9 cellular contexts compared by ENCODE assay signal in the genomic region with DNA sequence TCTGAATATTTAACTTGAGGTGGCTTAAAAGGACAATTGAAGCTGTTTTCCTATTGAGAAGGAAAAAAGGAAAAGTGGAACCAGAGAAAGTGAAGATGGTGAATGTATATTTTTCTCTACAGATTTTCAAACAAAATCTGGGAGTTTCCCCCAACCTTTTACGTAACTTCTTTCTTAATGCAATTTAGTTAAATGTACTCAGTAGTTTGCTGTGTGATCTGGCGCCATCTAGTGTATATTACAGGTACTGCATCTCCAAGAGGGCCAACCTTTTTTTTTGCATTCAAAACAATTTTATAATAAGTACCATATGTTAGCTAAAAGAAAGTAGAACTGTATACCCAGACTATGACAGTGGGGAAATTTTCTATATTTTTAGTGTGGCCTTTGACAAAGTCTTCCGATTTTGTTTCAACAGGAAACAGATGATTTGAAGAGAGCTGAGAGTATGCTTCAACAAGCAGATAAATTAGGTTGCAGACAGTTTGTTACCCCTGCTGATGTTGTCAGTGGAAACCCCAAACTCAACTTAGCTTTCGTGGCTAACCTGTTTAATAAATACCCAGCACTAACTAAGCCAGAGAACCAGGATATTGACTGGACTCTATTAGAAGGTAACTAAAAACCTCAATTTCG.
DNase-seq lines count a peak whose midpoint lies in the region; ATAC-seq, FAIRE-seq and TF ChIP-seq lines count a peak whose summit lies in the region.
"Had no signal": no experiment of that assay in that cellular context is flagged by ENCODE, and none has a peak within 500 bp of the region (broad histone marks: within the 10 kb centered on the region; RNA-seq: fewer than 3 reads in every experiment).

No MANE protein-coding gene starts in this region.

- H3K4me1 ChIP-seq in lung (ENCODE audit: control insufficient read depth in 2 of 2, insufficient read depth in 2 of 2, low read length in 2 of 2): no peaks in the 10 kb centered on the region
- peaks cover 4% of the 10 kb centered on the region for H3K4me1 ChIP-seq in upper lobe of right lung

- WGBS in lung, 2 donors: 24 to 33% methylated on average over 5 of the region's 5 CpGs

- H3K9me3 Mint-ChIP-seq in activated CD8-positive, alpha-beta memory T cell treated with anti-CD3 and anti-CD28 coated beads, Interleukin-2, amount 10 ng/mL, durations not matched to agents 7 days and 5 days (ENCODE audit: low read depth): no peaks in the 10 kb centered on the region
- H3K9me3 Mint-ChIP-seq: central memory CD8-positive, alpha-beta T cell had no signal

- H3K4me1 Mint-ChIP-seq in activated CD8-positive, alpha-beta memory T cell treated with anti-CD3 and anti-CD28 coated beads, Interleukin-2, amount 10 ng/mL, durations not matched to agents 7 days and 5 days: no peaks in the 10 kb centered on the region
- H3K4me1 Mint-ChIP-seq: central memory CD8-positive, alpha-beta T cell had no signal

- no peak overlapping the region for H3K4me3 Mint-ChIP-seq in activated CD8-positive, alpha-beta memory T cell treated with anti-CD3 and anti-CD28 coated beads, Interleukin-2, amount 10 ng/mL, durations not matched to agents 7 days and 5 days
- H3K4me3 Mint-ChIP-seq: central memory CD8-positive, alpha-beta T cell had no signal

- H3K36me3 ChIP-seq in lung (ENCODE audit: control insufficient read depth in 2 of 2, insufficient read depth in 2 of 2, low read length in 2 of 2) (no peaks in the 10 kb centered on the region), upper lobe of right lung (peaks cover 49% of the 10 kb centered on the region)

- no peaks in the 10 kb centered on the region for H3K27me3 ChIP-seq in lung (ENCODE audit: control insufficient read depth, insufficient read depth)
- no peaks in the 10 kb centered on the region for H3K27me3 ChIP-seq in upper lobe of right lung

- CTCF ChIA-PET in activated CD8-positive, alpha-beta memory T cell treated with anti-CD3 and anti-CD28 coated beads, Interleukin-2, amount 10 ng/mL, durations not matched to agents 7 days and 5 days (lab: Charles Lee): interaction anchor here (1.7 to 2.6 kb wide), 2 partner anchors 312 to 315 kb away, joined by 4 to 12 read pairs; no protein-coding TSS in a partner anchor

- ATAC-seq in activated CD8-positive, alpha-beta memory T cell treated with anti-CD3 and anti-CD28 coated beads, Interleukin-2, amount 10 ng/mL, durations not matched to agents 7 days and 5 days: no peak
- ATAC-seq in lung (ENCODE audit: insufficient read depth, low FRiP score): no peak
- peak; percentile 71 for ATAC-seq in upper lobe of right lung
- no peak for ATAC-seq in GM19023 (IDR thresholded peaks at IDR 0.05; ENCODE audit: unreplicated experiment)

- no peaks in the 10 kb centered on the region for H3K36me3 Mint-ChIP-seq in activated CD8-positive, alpha-beta memory T cell treated with anti-CD3 and anti-CD28 coated beads, Interleukin-2, amount 10 ng/mL, durations not matched to agents 7 days and 5 days

- H3K27me3 Mint-ChIP-seq in activated CD8-positive, alpha-beta memory T cell treated with anti-CD3 and anti-CD28 coated beads, Interleukin-2, amount 10 ng/mL, durations not matched to agents 7 days and 5 days: no peaks in the 10 kb centered on the region
- H3K27me3 Mint-ChIP-seq: central memory CD8-positive, alpha-beta T cell had no signal

- peak; percentile 78 for FAIRE-seq in colon (lab: Jason Lieb, UNC)

- intact Hi-C loops in upper lobe of right lung (cut with DNase I): loop anchor here (5.0 kb wide), 1 partner anchor 316 kb away; no protein-coding TSS in a partner anchor

- H3K27ac ChIP-seq in lung (ENCODE audit: low read depth in 1 of 2, low read length in 1 of 2): no peak overlapping the region
- no peak overlapping the region for H3K27ac ChIP-seq in upper lobe of right lung

- no peak overlapping the region for H3K27ac Mint-ChIP-seq in activated CD8-positive, alpha-beta memory T cell treated with anti-CD3 and anti-CD28 coated beads, Interleukin-2, amount 10 ng/mL, durations not matched to agents 7 days and 5 days

- peak; percentile 40 for DNase-seq in activated CD8-positive, alpha-beta memory T cell treated with anti-CD3 and anti-CD28 coated beads, Interleukin-2, amount 10 ng/mL, durations not matched to agents 7 days and 5 days
- no peak for DNase-seq in activated CD8-positive, alpha-beta memory T cell treated with anti-CD3 and anti-CD28 coated beads, Interleukin-2, amount 50 U/mL, for 4 hours
- DNase-seq in HPDE6-E6E7 (ENCODE audit: extremely low spot score): peak; percentile 27
- peak; percentile 60 for DNase-seq in RKO (ENCODE audit: low spot score)
- DNase-seq in lung (ENCODE audit: low spot score): no peak
- DNase-seq in upper lobe of right lung: no peak

- TF ChIP-seq CTCF in lung (IDR thresholded peaks at IDR 0.05; ENCODE audit: control extremely low read depth, extremely low read depth) (peak; percentile 86), upper lobe of right lung (IDR thresholded peaks at IDR 0.05) (peak; percentile 85)

- H3K4me3 ChIP-seq in lung: no peak overlapping the region
- no peak overlapping the region for H3K4me3 ChIP-seq in upper lobe of right lung

- H3K9me3 ChIP-seq in lung (ENCODE audit: control insufficient read depth in 2 of 2, insufficient read depth in 1 of 2, low read length in 1 of 2) (no peaks in the 10 kb centered on the region), upper lobe of right lung (no peaks in the 10 kb centered on the region)

Comparison
In these comparisons a context has a peak if more than half of its experiments do, and no peak if none do; other contexts are left out.
1. DNase-seq: peak in activated CD8-positive, alpha-beta memory T cell treated with anti-CD3 and anti-CD28 coated beads, Interleukin-2, amount 10 ng/mL, durations not matched to agents 7 days and 5 days (single experiment), HPDE6-E6E7 (single experiment) and RKO (single experiment); none in activated CD8-positive, alpha-beta memory T cell treated with anti-CD3 and anti-CD28 coated beads, Interleukin-2, amount 50 U/mL, for 4 hours (single experiment), lung (single experiment) and upper lobe of right lung (single experiment).